In genomic region chr17:44785921-44786320, GRCh38 we compare ENCODE assay signal across 1 cellular context.
TF ChIP-seq lines count a peak whose summit lies in the region.

No MANE protein-coding gene starts in this region.

TF ChIP-seq in H1, 55 proteins besides CTCF, POLR2A, EP300 and RAD21:
- TF ChIP-seq SIRT6 (IDR thresholded peaks at IDR 0.05; ENCODE audit: low read length) (no peak), BCL11A (IDR thresholded peaks at IDR 0.05; ENCODE audit: low read depth in 2 of 2, low read length in 2 of 2) (no peak), RXRA (IDR thresholded peaks at IDR 0.05; ENCODE audit: insufficient read depth, low read depth, low read length) (no peak), TBP (IDR thresholded peaks at IDR 0.05; ENCODE audit: low read depth, low read length) (no peak), NRF1 (IDR thresholded peaks at IDR 0.05; ENCODE audit: low read depth, low read length) (no peak), TAF7 (optimal IDR thresholded peaks at IDR 0.05; ENCODE audit: borderline replicate concordance, low read depth, low read length) (no peak), SP1 (IDR thresholded peaks at IDR 0.05; ENCODE audit: low read depth, low read length) (no peak), CREB1 (IDR thresholded peaks at IDR 0.05) (no peak), EZH2 (IDR thresholded peaks at IDR 0.05; ENCODE audit: low read depth, low read length, severe bottlenecking) (no peak)
